ENCODE assay signal across 16 cellular contexts in genomic region chr20:32702706-32703425, GRCh38. TPM values are rescaled to one million over a fixed set of nuclear protein-coding genes. Genes with fewer than 3 reads are reported as not detected.
DNase-seq lines count a peak whose midpoint lies in the region; ATAC-seq, FAIRE-seq and TF ChIP-seq lines count a peak whose summit lies in the region.
"Had no signal": no experiment of that assay in that cellular context is flagged by ENCODE, and none has a peak within 500 bp of the region (broad histone marks: within the 10 kb centered on the region; RNA-seq: fewer than 3 reads in every experiment).

No MANE protein-coding gene starts in this region.

- POLR2A ChIA-PET in CD4-positive, alpha-beta T cell (lab: Charles Lee), result no interaction called here
- POLR2A ChIA-PET in GM12878 (lab: Charles Lee), result no interaction called here

- H3K79me1 ChIP-seq in H9 (ENCODE audit: insufficient read depth, low read depth, low read length, poor library complexity, severe bottlenecking), result no peaks in the 10 kb centered on the region

- H4K5ac ChIP-seq in H9 (ENCODE audit: insufficient read length, low read depth, low read length), result no peak overlapping the region

- intact Hi-C loops in CD4-positive, alpha-beta T cell (cut with DNase I, micrococcal nuclease), result no loop called here
- intact Hi-C loops in GM12878 (cut with micrococcal nuclease; ENCODE audit: unreplicated experiment), result no loop called here

- H4K91ac ChIP-seq in H9 (ENCODE audit: insufficient read length, low read depth, low read length), result no peak overlapping the region

- TF ChIP-seq RAD21 in GM12878 (IDR thresholded peaks at IDR 0.05; ENCODE audit: insufficient read depth, low read depth, low read length), result no peak

- H3K79me2 ChIP-seq in H9 (ENCODE audit: insufficient read depth, low read length) (no peaks in the 10 kb centered on the region), GM12878 (ENCODE audit: control insufficient read depth, insufficient read depth, low read length) (no peaks in the 10 kb centered on the region)

- peak overlapping the region; percentile 24 for H3K27ac Mint-ChIP-seq in CD4-positive, alpha-beta T cell
- H3K27ac Mint-ChIP-seq in H9, result peak overlapping the region; percentile 46 to 88 (median 46); a peak in 6 of 7 replicates
- H3K27ac Mint-ChIP-seq: activated CD8-positive, alpha-beta T cell treated with anti-CD3 and anti-CD28 coated beads, Interleukin-2, amount 10 ng/mL, durations not matched to agents 7 days and 5 days had no signal

- no peak for TF ChIP-seq POLR2A in GM12878 (IDR thresholded peaks at IDR 0.05; ENCODE audit: low read depth, low read length)

- SMC1A ChIA-PET in GM12878 (lab: Charles Lee; ENCODE audit: uncharacterized antibody, unreplicated experiment), result interaction anchor here (1.0 kb wide), 1 partner anchor 20 kb away, joined by 3 read pairs; no protein-coding TSS in a partner anchor

- no peak overlapping the region for H2BK12ac ChIP-seq in H9 (ENCODE audit: insufficient read length, low read depth, low read length)

- H2AFZ ChIP-seq in H9 (ENCODE audit: low read length), result no peak overlapping the region
- no peak overlapping the region for H2AFZ ChIP-seq in GM12878 (ENCODE audit: control insufficient read depth, low read depth, low read length)

- no peak overlapping the region for H2BK5ac ChIP-seq in H9 (ENCODE audit: insufficient read length, low read length)

- no peak for DNase-seq in CD4-positive, alpha-beta T cell
- DNase-seq in H9, result no peak
- peak; percentile 29 for DNase-seq in NCI-H2171 (lab: John Stamatoyannopoulos, UW)
- no peak for DNase-seq in GM12878 (ENCODE audit: low read depth, low spot score)
- no peak for DNase-seq in NCI-H2196 treated with DMSO at 0.1 percent for 48 hours (lab: John Stamatoyannopoulos, UW; ENCODE audit: unreplicated experiment)
- no peak for DNase-seq in effector memory CD4-positive, alpha-beta T cell
- DNase-seq in amniotic stem cell (lab: John Stamatoyannopoulos, UW), result no peak
- DNase-seq: activated CD8-positive, alpha-beta T cell treated with anti-CD3 and anti-CD28 coated beads, Interleukin-2, amount 10 ng/mL, durations not matched to agents 7 days and 5 days; hypothalamus; left colon; stimulated activated CD4-positive, alpha-beta T cell treated with anti-CD3 and anti-CD28 coated beads, Interleukin-15, amount 100 ng/mL, for 24 hours had no signal

- no peak overlapping the region for H2BK20ac ChIP-seq in H9 (ENCODE audit: low read depth, low read length, poor library complexity, severe bottlenecking)

- no peak overlapping the region for H3K4ac ChIP-seq in H9 (ENCODE audit: low read depth, low read length)

- H3K56ac ChIP-seq in H9 (ENCODE audit: insufficient read length, low read depth, low read length), result no peak overlapping the region

- no peak overlapping the region for H3K4me3 Mint-ChIP-seq in CD4-positive, alpha-beta T cell
- peak overlapping the region in 1 of 2 experiments; percentile 24; a peak in 2 of 5 replicates for H3K4me3 Mint-ChIP-seq in H9
- H3K4me3 Mint-ChIP-seq: activated CD8-positive, alpha-beta T cell treated with anti-CD3 and anti-CD28 coated beads, Interleukin-2, amount 10 ng/mL, durations not matched to agents 7 days and 5 days had no signal

- no peak for FAIRE-seq in GM12878 (lab: Jason Lieb, UNC)
- FAIRE-seq: TTC549 had no signal

- H3K9me3 Mint-ChIP-seq in CD4-positive, alpha-beta T cell, result no peaks in the 10 kb centered on the region
- no peaks in the 10 kb centered on the region for H3K9me3 Mint-ChIP-seq in H9

- H3K18ac ChIP-seq in H9 (ENCODE audit: insufficient read length, low read depth, low read length), result no peak overlapping the region

- H3K36me3 Mint-ChIP-seq in CD4-positive, alpha-beta T cell (ENCODE audit: low read depth), result peaks cover 67% of the 10 kb centered on the region
- H3K36me3 Mint-ChIP-seq in H9 (ENCODE audit: insufficient read depth in 1 of 3, low read depth in 3 of 3), result peaks cover 21 to 71% (median 45%) of the 10 kb centered on the region in 3 experiments

- RAD21 ChIA-PET in GM12878 (lab: Charles Lee; ENCODE audit: unreplicated experiment), result interaction anchor here (0.8 kb wide), 1 partner anchor 74 kb away, joined by 4 read pairs; no protein-coding TSS in a partner anchor

- no peak for TF ChIP-seq CTCF in CD4-positive, alpha-beta T cell (IDR thresholded peaks at IDR 0.05)
- no peak for TF ChIP-seq CTCF in H9 (conservative IDR thresholded peaks at IDR 0.05)
- no peak for TF ChIP-seq CTCF in GM12878 (IDR thresholded peaks at IDR 0.05 in 2 of 3, conservative IDR thresholded peaks at IDR 0.05 in 1 of 3; ENCODE audit: control insufficient read depth in 2 of 3, extremely low read depth in 1 of 3, insufficient read depth in 1 of 3, low read depth in 3 of 3, low read length in 3 of 3)

- no peak overlapping the region for H4K8ac ChIP-seq in H9 (replicated peaks; ENCODE audit: insufficient read length, low read depth, low read length)

- in situ Hi-C loops in GM12878 (cut with MboI), result no loop called here

- H3K4me1 Mint-ChIP-seq in CD4-positive, alpha-beta T cell (ENCODE audit: low read depth), result peaks cover under 1% of the 10 kb centered on the region
- peaks cover 37 to 40% of the 10 kb centered on the region in 2 experiments for H3K4me1 Mint-ChIP-seq in H9

- no peaks in the 10 kb centered on the region for H3K27me3 ChIP-seq in CD4-positive, alpha-beta T cell (ENCODE audit: control insufficient read depth, insufficient read depth, low read length)
- H3K27me3 ChIP-seq in H9 (ENCODE audit: insufficient read depth, low read length) (no peaks in the 10 kb centered on the region), GM12878 (replicated peaks in 1 of 2; ENCODE audit: control insufficient read depth in 2 of 2, insufficient read depth in 2 of 2, low read length in 1 of 2) (no peaks in the 10 kb centered on the region)
- H3K27me3 ChIP-seq in effector memory CD4-positive, alpha-beta T cell (replicated peaks; ENCODE audit: control insufficient read depth, insufficient read depth, low read length, poor library complexity, severe bottlenecking), result no peaks in the 10 kb centered on the region
- H3K27me3 ChIP-seq: SJSA1 had no signal

- no peak overlapping the region for H3K27ac ChIP-seq in CD4-positive, alpha-beta T cell (ENCODE audit: low read depth, low read length)
- no peak overlapping the region for H3K27ac ChIP-seq in H9 (ENCODE audit: insufficient read length, low read depth, low read length)
- H3K27ac ChIP-seq in GM12878 (ENCODE audit: control insufficient read depth, insufficient read depth), result no peak overlapping the region
- no peak overlapping the region for H3K27ac ChIP-seq in effector memory CD4-positive, alpha-beta T cell (ENCODE audit: insufficient read depth, low read length, poor library complexity, severe bottlenecking)
- H3K27ac ChIP-seq: SJSA1 had no signal

- no peaks in the 10 kb centered on the region for H3K27me3 Mint-ChIP-seq in CD4-positive, alpha-beta T cell
- no peaks in the 10 kb centered on the region for H3K27me3 Mint-ChIP-seq in H9 (ENCODE audit: low read depth)

- no peak for ATAC-seq in CD4-positive, alpha-beta T cell (ENCODE audit: poor library complexity)
- ATAC-seq in GM12878 (no peak), GM19328 (IDR thresholded peaks at IDR 0.05; ENCODE audit: unreplicated experiment) (no peak)
- ATAC-seq: activated CD8-positive, alpha-beta T cell treated with anti-CD3 and anti-CD28 coated beads, Interleukin-2, amount 10 ng/mL, durations not matched to agents 7 days and 5 days; left colon had no signal

- H3K23ac ChIP-seq in H9 (ENCODE audit: insufficient read length, low read depth, low read length), result no peak overlapping the region

- H3K4me1 ChIP-seq in H9 (ENCODE audit: insufficient read depth, low read length) (peaks cover 6% of the 10 kb centered on the region; the same call in 1 of the 2 replicates), GM12878 (ENCODE audit: control insufficient read depth, insufficient read depth, low read length) (no peaks in the 10 kb centered on the region)
- H3K4me1 ChIP-seq in effector memory CD4-positive, alpha-beta T cell (ENCODE audit: control insufficient read depth, insufficient read depth, low read length, poor library complexity, severe bottlenecking), result no peaks in the 10 kb centered on the region

- H4K20me1 ChIP-seq in H9 (ENCODE audit: control insufficient read depth, insufficient read depth, insufficient read length) (no peaks in the 10 kb centered on the region), GM12878 (ENCODE audit: control insufficient read depth, insufficient read depth) (no peaks in the 10 kb centered on the region)

- BruUV-seq in GM12878 (replicated peaks; lab: Mats Ljungman, UMichigan), result TSS peak; percentile 54

- H3K36me3 ChIP-seq in GM12878 (ENCODE audit: control insufficient read depth in 2 of 2, insufficient read depth in 2 of 2, low read length in 1 of 2), result peaks cover 0 to 5% of the 10 kb centered on the region in 2 experiments; a peak in 3 of 4 replicates
- peaks cover 26% of the 10 kb centered on the region for H3K36me3 ChIP-seq in effector memory CD4-positive, alpha-beta T cell (ENCODE audit: control insufficient read depth, insufficient read depth, low read length)

- H3K9me3 ChIP-seq in CD4-positive, alpha-beta T cell (ENCODE audit: control insufficient read depth, low read length), result no peaks in the 10 kb centered on the region
- no peaks in the 10 kb centered on the region for H3K9me3 ChIP-seq in H9 (ENCODE audit: control insufficient read depth, low read depth, low read length)
- H3K9me3 ChIP-seq in GM12878 (replicated peaks; ENCODE audit: control insufficient read depth, insufficient read depth, low read length), result no peaks in the 10 kb centered on the region
- H3K9me3 ChIP-seq in effector memory CD4-positive, alpha-beta T cell (ENCODE audit: control insufficient read depth, low read length), result no peaks in the 10 kb centered on the region
- H3K9me3 ChIP-seq: SJSA1 had no signal

- TF ChIP-seq EP300 in GM12878 (IDR thresholded peaks at IDR 0.05; ENCODE audit: borderline replicate concordance in 1 of 2, control insufficient read depth in 1 of 2, low read depth in 2 of 2, low read length in 2 of 2), result no peak

- H3K9ac ChIP-seq in H9 (ENCODE audit: extremely low read depth, insufficient read length, low read length) (no peak overlapping the region), GM12878 (ENCODE audit: control insufficient read depth, insufficient read depth, low read length) (no peak overlapping the region)

- no peak overlapping the region for H3K14ac ChIP-seq in H9 (ENCODE audit: insufficient read depth, low read length)

- no peak overlapping the region for H3K4me3 ChIP-seq in GM12878
- no peak overlapping the region for H3K4me3 ChIP-seq in effector memory CD4-positive, alpha-beta T cell (ENCODE audit: insufficient read depth, low read depth, low read length, poor library complexity, severe bottlenecking)
- H3K4me3 ChIP-seq: SJSA1 had no signal

- no peak overlapping the region for H3T11ph ChIP-seq in H9 (ENCODE audit: low read length)

- no CpG with 5 or more reads among the region's 9 CpGs for WGBS in H9 (ENCODE audit: extremely low coverage, insufficient read length, low lambda C conversion rate)
- 95% methylated on average over 9 of the region's 9 CpGs for WGBS in GM12878 (ENCODE audit: insufficient coverage, insufficient replicate concordance, low lambda C conversion rate, missing lambda C conversion rate)

- no peak overlapping the region for H3K4me2 ChIP-seq in H9 (ENCODE audit: insufficient read depth, insufficient read length, low read length)
- no peak overlapping the region for H3K4me2 ChIP-seq in GM12878 (ENCODE audit: control insufficient read depth, insufficient read depth)

- no peak overlapping the region for H2BK15ac ChIP-seq in H9 (ENCODE audit: low read depth, low read length)

- CTCF ChIA-PET in CD4-positive, alpha-beta T cell (lab: Charles Lee), result no interaction called here
- CTCF ChIA-PET in GM12878 (lab: Yijun Ruan, JAX), result no interaction called here

- H3K23me2 ChIP-seq in H9 (ENCODE audit: insufficient read length, low read depth, low read length, poor library complexity, severe bottlenecking), result no peaks in the 10 kb centered on the region

- no peak overlapping the region for H2BK120ac ChIP-seq in H9 (ENCODE audit: low read depth, low read length, poor library complexity, severe bottlenecking)

- H2AK5ac ChIP-seq in H9 (ENCODE audit: insufficient read length, low read length), result no peak overlapping the region

RNA-seq across cellular contexts. Expression of gene C20orf203, which starts 29.1 kb away (rescaled TPM):
- under 1 TPM; 0.17 to 0.33 TPM for total RNA-seq in CD4-positive, alpha-beta T cell
- total RNA-seq in H9 (2021) (0.04 and 0.15 TPM in 2 replicates), GM12878 (2014; rRNA removed) (not detected in 2 replicates), GM12878 (2014; rRNA removed; fragmentation: Illumina TruSeq; extraction: Trizol) (not detected in 2 replicates), GM12878 (2021) (not detected in 2 replicates)
- total RNA-seq in GM12878 (2013; cell fraction: nucleolus; rRNA removed), result 0.29 and 0.61 TPM in 2 replicates
- 0.22 TPM for polyA plus RNA-seq in GM12878 (2011; ENCODE audit: low read depth)
- polyA plus RNA-seq in GM12878 (2011; rRNA removed) (0.03 TPM in 1 of 2 replicates, not detected in the other), GM12878 (2014; fragmentation: Illumina TruSeq; extraction: Trizol) (not detected in 2 replicates), GM12878 (2014; fragmentation: Nextera tagmentation; extraction: Ambion mirVana) (not detected), GM12878 (2014; rRNA removed) (not detected in 2 replicates), GM12878 (2016; fragmentation: Nextera tagmentation; extraction: Ambion mirVana) (not detected)
- polyA plus RNA-seq in GM12878 (2011; cell fraction: cytosol; rRNA removed), result not detected in 2 replicates
- polyA plus RNA-seq in GM12878 (2011; cell fraction: nucleus; rRNA removed), result 0.03 TPM in 1 of 2 replicates, not detected in the other
- polyA plus RNA-seq in GM12878 (2012), result 0.03 TPM in 1 of 2 replicates, not detected in the other
- 0.05 TPM in 1 of 2 replicates, not detected in the other for polyA minus RNA-seq in GM12878 (2011; rRNA and poly(A)+ RNA removed)
- polyA minus RNA-seq in GM12878 (2011; cell fraction: cytosol; rRNA and poly(A)+ RNA removed), result not detected in 2 replicates
- under 0.01 TPM in 1 of 2 replicates, not detected in the other for polyA minus RNA-seq in GM12878 (2011; cell fraction: nucleus; rRNA and poly(A)+ RNA removed)
- total RNA-seq: left colon, M059J, pulmonary artery endothelial cell, SJSA1 had no signal

RNA-seq across cellular contexts. Expression of gene COMMD7, which starts 40.4 kb away (rescaled TPM):
- total RNA-seq in CD4-positive, alpha-beta T cell, result 10 to 100 TPM; 30.3 to 30.4 TPM
- 65.0 and 66.1 TPM in 2 replicates for total RNA-seq in H9 (2021)
- total RNA-seq in GM12878 (2013; cell fraction: nucleolus; rRNA removed), result 13.4 and 14.1 TPM in 2 replicates
- 24.7 and 25.0 TPM in 2 replicates for total RNA-seq in GM12878 (2014; rRNA removed)
- 20.7 and 21.4 TPM in 2 replicates for total RNA-seq in GM12878 (2014; rRNA removed; fragmentation: Illumina TruSeq; extraction: Trizol)
- 26.5 and 27.2 TPM in 2 replicates for total RNA-seq in GM12878 (2021)
- 22.1 TPM for polyA plus RNA-seq in GM12878 (2011; ENCODE audit: low read depth)
- 26.3 and 28.3 TPM in 2 replicates for polyA plus RNA-seq in GM12878 (2011; rRNA removed)
- polyA plus RNA-seq in GM12878 (2011; cell fraction: cytosol; rRNA removed), result 24.3 and 26.5 TPM in 2 replicates
- polyA plus RNA-seq in GM12878 (2011; cell fraction: nucleus; rRNA removed), result 14.8 and 17.5 TPM in 2 replicates
- polyA plus RNA-seq in GM12878 (2012), result 22.6 and 22.9 TPM in 2 replicates
- 32.0 and 41.2 TPM in 2 replicates for polyA plus RNA-seq in GM12878 (2014; fragmentation: Illumina TruSeq; extraction: Trizol)
- 10 to 100 TPM in 1 of 2 experiments, 1 to 10 TPM in 1; 9.1 to 19.4 TPM for polyA plus RNA-seq in GM12878 (2014; fragmentation: Nextera tagmentation; extraction: Ambion mirVana)
- 32.4 and 34.7 TPM in 2 replicates for polyA plus RNA-seq in GM12878 (2014; rRNA removed)
- 10 to 100 TPM; 55.5 to 61.0 TPM for polyA plus RNA-seq in GM12878 (2016; fragmentation: Nextera tagmentation; extraction: Ambion mirVana)
- polyA minus RNA-seq in GM12878 (2011; rRNA and poly(A)+ RNA removed), result 9.1 and 12.0 TPM in 2 replicates
- 3.4 and 5.3 TPM in 2 replicates for polyA minus RNA-seq in GM12878 (2011; cell fraction: cytosol; rRNA and poly(A)+ RNA removed)
- 2.4 and 3.6 TPM in 2 replicates for polyA minus RNA-seq in GM12878 (2011; cell fraction: nucleus; rRNA and poly(A)+ RNA removed)

RNA-seq across cellular contexts. Expression of gene DNMT3B, which starts 59.3 kb away (rescaled TPM):
- total RNA-seq in CD4-positive, alpha-beta T cell, result under 1 TPM; 0.28 to 0.33 TPM
- total RNA-seq in H9 (2021), result 980 and 996 TPM in 2 replicates
- 0.40 and 0.47 TPM in 2 replicates for total RNA-seq in GM12878 (2013; cell fraction: nucleolus; rRNA removed)
- total RNA-seq in GM12878 (2014; rRNA removed), result 1.1 and 1.6 TPM in 2 replicates
- total RNA-seq in GM12878 (2014; rRNA removed; fragmentation: Illumina TruSeq; extraction: Trizol), result 1.2 TPM in 2 replicates
- 1.8 and 1.9 TPM in 2 replicates for total RNA-seq in GM12878 (2021)
- 0.25 TPM for polyA plus RNA-seq in GM12878 (2011; ENCODE audit: low read depth)
- 0.22 and 0.24 TPM in 2 replicates for polyA plus RNA-seq in GM12878 (2011; rRNA removed)
- polyA plus RNA-seq in GM12878 (2011; cell fraction: cytosol; rRNA removed), result 0.15 and 0.24 TPM in 2 replicates
- polyA plus RNA-seq in GM12878 (2011; cell fraction: nucleus; rRNA removed), result 0.78 and 0.82 TPM in 2 replicates
- 0.49 and 0.50 TPM in 2 replicates for polyA plus RNA-seq in GM12878 (2012)
- 0.82 and 1.4 TPM in 2 replicates for polyA plus RNA-seq in GM12878 (2014; fragmentation: Illumina TruSeq; extraction: Trizol)
- under 1 TPM; 0.23 to 0.33 TPM for polyA plus RNA-seq in GM12878 (2014; fragmentation: Nextera tagmentation; extraction: Ambion mirVana)
- polyA plus RNA-seq in GM12878 (2014; rRNA removed), result 1.7 and 1.9 TPM in 2 replicates
- polyA plus RNA-seq in GM12878 (2016; fragmentation: Nextera tagmentation; extraction: Ambion mirVana), result 1 to 10 TPM in 1 of 2 experiments, under 1 TPM in 1; 0.82 to 1.5 TPM
- 0.15 and 0.46 TPM in 2 replicates for polyA minus RNA-seq in GM12878 (2011; rRNA and poly(A)+ RNA removed)
- polyA minus RNA-seq in GM12878 (2011; cell fraction: cytosol; rRNA and poly(A)+ RNA removed), result not detected in 2 replicates
- polyA minus RNA-seq in GM12878 (2011; cell fraction: nucleus; rRNA and poly(A)+ RNA removed), result 0.12 and 0.19 TPM in 2 replicates

Comparison
In these comparisons a context has a peak if more than half of its experiments do, and no peak if none do; other contexts are left out.
1. RNA of gene DNMT3B, which starts 59.3 kb away (total RNA-seq): 980 to 996 TPM in H9; 0.40 to 1.9 TPM in GM12878 and 0.28 to 0.33 TPM in CD4-positive, alpha-beta T cell; every median in the first group is over 100 times any median in the second.